ENCODE assay signal across 1 cellular context in genomic region chr5:138492552-138493045, GRCh38.
TF ChIP-seq lines count a peak whose summit lies in the region.

No MANE protein-coding gene starts in this region.

TF ChIP-seq in HepG2, 621 proteins besides CTCF, POLR2A, EP300 and RAD21 (continued from another document and continues in another):
- TF ChIP-seq ZSCAN25 (CRISPR knock-in tag; IDR thresholded peaks at IDR 0.05) = peak; percentile 32; the same call in 1 of the 2 replicates
- TF ChIP-seq RORA (CRISPR knock-in tag; IDR thresholded peaks at IDR 0.05) = no peak
- TF ChIP-seq, protein P1, sequence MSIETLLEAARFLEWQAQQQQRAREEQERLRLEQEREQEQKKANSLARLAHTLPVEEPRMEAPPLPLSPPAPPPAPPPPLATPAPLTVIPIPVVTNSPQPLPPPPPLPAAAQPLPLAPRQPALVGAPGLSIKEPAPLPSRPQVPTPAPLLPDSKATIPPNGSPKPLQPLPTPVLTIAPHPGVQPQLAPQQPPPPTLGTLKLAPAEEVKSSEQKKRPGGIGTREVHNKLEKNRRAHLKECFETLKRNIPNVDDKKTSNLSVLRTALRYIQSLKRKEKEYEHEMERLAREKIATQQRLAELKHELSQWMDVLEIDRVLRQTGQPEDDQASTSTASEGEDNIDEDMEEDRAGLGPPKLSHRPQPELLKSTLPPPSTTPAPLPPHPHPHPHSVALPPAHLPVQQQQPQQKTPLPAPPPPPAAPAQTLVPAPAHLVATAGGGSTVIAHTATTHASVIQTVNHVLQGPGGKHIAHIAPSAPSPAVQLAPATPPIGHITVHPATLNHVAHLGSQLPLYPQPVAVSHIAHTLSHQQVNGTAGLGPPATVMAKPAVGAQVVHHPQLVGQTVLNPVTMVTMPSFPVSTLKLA (IDR thresholded peaks at IDR 0.05) = no peak
- TF ChIP-seq KMT2B (CRISPR knock-in tag; IDR thresholded peaks at IDR 0.05) = no peak
- no peak for TF ChIP-seq ZEB1 (IDR thresholded peaks at IDR 0.05; ENCODE audit: insufficient replicate concordance, low read depth)
- TF ChIP-seq, protein P2, sequence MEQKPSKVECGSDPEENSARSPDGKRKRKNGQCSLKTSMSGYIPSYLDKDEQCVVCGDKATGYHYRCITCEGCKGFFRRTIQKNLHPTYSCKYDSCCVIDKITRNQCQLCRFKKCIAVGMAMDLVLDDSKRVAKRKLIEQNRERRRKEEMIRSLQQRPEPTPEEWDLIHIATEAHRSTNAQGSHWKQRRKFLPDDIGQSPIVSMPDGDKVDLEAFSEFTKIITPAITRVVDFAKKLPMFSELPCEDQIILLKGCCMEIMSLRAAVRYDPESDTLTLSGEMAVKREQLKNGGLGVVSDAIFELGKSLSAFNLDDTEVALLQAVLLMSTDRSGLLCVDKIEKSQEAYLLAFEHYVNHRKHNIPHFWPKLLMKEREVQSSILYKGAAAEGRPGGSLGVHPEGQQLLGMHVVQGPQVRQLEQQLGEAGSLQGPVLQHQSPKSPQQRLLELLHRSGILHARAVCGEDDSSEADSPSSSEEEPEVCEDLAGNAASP (CRISPR knock-in tag; IDR thresholded peaks at IDR 0.05; ENCODE audit: borderline replicate concordance) = no peak
- TF ChIP-seq HCFC1 (IDR thresholded peaks at IDR 0.05; ENCODE audit: low read depth, low read length) = no peak
- TF ChIP-seq ZFP41 (CRISPR knock-in tag; IDR thresholded peaks at IDR 0.05; ENCODE audit: borderline replicate concordance) = no peak
- TF ChIP-seq FUBP1 (CRISPR knock-in tag; IDR thresholded peaks at IDR 0.05; ENCODE audit: borderline replicate concordance) = no peak
- peak; percentile 74 for TF ChIP-seq ZNF605 (CRISPR knock-in tag; IDR thresholded peaks at IDR 0.05)
- no peak for TF ChIP-seq HNRNPUL1 (IDR thresholded peaks at IDR 0.05; ENCODE audit: low read depth, low read length)
- no peak for TF ChIP-seq ZKSCAN8 (CRISPR knock-in tag; IDR thresholded peaks at IDR 0.05; ENCODE audit: borderline replicate concordance)
- TF ChIP-seq HNRNPK (IDR thresholded peaks at IDR 0.05; ENCODE audit: low read depth, low read length, poor library complexity, severe bottlenecking) = no peak
- TF ChIP-seq KDM5A (IDR thresholded peaks at IDR 0.05; ENCODE audit: borderline replicate concordance, low read length) = no peak
- no peak for TF ChIP-seq NFYB (CRISPR knock-in tag; IDR thresholded peaks at IDR 0.05)
- no peak for TF ChIP-seq TARDBP (CRISPR knock-in tag; IDR thresholded peaks at IDR 0.05)
- TF ChIP-seq, protein P3, sequence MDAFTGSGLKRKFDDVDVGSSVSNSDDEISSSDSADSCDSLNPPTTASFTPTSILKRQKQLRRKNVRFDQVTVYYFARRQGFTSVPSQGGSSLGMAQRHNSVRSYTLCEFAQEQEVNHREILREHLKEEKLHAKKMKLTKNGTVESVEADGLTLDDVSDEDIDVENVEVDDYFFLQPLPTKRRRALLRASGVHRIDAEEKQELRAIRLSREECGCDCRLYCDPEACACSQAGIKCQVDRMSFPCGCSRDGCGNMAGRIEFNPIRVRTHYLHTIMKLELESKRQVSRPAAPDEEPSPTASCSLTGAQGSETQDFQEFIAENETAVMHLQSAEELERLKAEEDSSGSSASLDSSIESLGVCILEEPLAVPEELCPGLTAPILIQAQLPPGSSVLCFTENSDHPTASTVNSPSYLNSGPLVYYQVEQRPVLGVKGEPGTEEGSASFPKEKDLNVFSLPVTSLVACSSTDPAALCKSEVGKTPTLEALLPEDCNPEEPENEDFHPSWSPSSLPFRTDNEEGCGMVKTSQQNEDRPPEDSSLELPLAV (CRISPR knock-in tag; conservative IDR thresholded peaks at IDR 0.05; ENCODE audit: low read depth) = no peak
- TF ChIP-seq ZNF547 (CRISPR knock-in tag; IDR thresholded peaks at IDR 0.05) = no peak
- TF ChIP-seq CENPX (CRISPR knock-in tag; IDR thresholded peaks at IDR 0.05) = no peak
- no peak for TF ChIP-seq ZNF207 (IDR thresholded peaks at IDR 0.05; ENCODE audit: borderline replicate concordance)
- no peak for TF ChIP-seq U2AF2 (IDR thresholded peaks at IDR 0.05; ENCODE audit: low read depth, low read length)
- no peak for TF ChIP-seq ZFP1 (CRISPR knock-in tag; IDR thresholded peaks at IDR 0.05)
- TF ChIP-seq ZNF430 (CRISPR knock-in tag; IDR thresholded peaks at IDR 0.05) = peak; percentile 70
- no peak for TF ChIP-seq THAP11 (CRISPR knock-in tag; IDR thresholded peaks at IDR 0.05)
- TF ChIP-seq REL (CRISPR knock-in tag; conservative IDR thresholded peaks at IDR 0.05) = no peak
- TF ChIP-seq NR2F6 (IDR thresholded peaks at IDR 0.05) = no peak
- no peak for TF ChIP-seq NR2F6 (CRISPR knock-in tag; IDR thresholded peaks at IDR 0.05)
- TF ChIP-seq HINFP (CRISPR knock-in tag; IDR thresholded peaks at IDR 0.05; ENCODE audit: low read depth) = no peak
- TF ChIP-seq ZSCAN12 (CRISPR knock-in tag; IDR thresholded peaks at IDR 0.05) = no peak
- TF ChIP-seq, protein P4, sequence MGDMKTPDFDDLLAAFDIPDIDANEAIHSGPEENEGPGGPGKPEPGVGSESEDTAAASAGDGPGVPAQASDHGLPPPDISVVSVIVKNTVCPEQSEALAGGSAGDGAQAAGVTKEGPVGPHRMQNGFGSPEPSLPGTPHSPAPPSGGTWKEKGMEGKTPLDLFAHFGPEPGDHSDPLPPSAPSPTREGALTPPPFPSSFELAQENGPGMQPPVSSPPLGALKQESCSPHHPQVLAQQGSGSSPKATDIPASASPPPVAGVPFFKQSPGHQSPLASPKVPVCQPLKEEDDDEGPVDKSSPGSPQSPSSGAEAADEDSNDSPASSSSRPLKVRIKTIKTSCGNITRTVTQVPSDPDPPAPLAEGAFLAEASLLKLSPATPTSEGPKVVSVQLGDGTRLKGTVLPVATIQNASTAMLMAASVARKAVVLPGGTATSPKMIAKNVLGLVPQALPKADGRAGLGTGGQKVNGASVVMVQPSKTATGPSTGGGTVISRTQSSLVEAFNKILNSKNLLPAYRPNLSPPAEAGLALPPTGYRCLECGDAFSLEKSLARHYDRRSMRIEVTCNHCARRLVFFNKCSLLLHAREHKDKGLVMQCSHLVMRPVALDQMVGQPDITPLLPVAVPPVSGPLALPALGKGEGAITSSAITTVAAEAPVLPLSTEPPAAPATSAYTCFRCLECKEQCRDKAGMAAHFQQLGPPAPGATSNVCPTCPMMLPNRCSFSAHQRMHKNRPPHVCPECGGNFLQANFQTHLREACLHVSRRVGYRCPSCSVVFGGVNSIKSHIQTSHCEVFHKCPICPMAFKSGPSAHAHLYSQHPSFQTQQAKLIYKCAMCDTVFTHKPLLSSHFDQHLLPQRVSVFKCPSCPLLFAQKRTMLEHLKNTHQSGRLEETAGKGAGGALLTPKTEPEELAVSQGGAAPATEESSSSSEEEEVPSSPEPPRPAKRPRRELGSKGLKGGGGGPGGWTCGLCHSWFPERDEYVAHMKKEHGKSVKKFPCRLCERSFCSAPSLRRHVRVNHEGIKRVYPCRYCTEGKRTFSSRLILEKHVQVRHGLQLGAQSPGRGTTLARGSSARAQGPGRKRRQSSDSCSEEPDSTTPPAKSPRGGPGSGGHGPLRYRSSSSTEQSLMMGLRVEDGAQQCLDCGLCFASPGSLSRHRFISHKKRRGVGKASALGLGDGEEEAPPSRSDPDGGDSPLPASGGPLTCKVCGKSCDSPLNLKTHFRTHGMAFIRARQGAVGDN (CRISPR knock-in tag; IDR thresholded peaks at IDR 0.05) = no peak
- TF ChIP-seq BRF2 (CRISPR knock-in tag; IDR thresholded peaks at IDR 0.05) = no peak
- no peak for TF ChIP-seq YEATS2 (CRISPR knock-in tag; IDR thresholded peaks at IDR 0.05; ENCODE audit: borderline replicate concordance)
- no peak for TF ChIP-seq GTF3A (CRISPR knock-in tag; conservative IDR thresholded peaks at IDR 0.05)
- no peak for TF ChIP-seq FOXM1 (CRISPR knock-in tag; IDR thresholded peaks at IDR 0.05)
- no peak for TF ChIP-seq SUZ12 (IDR thresholded peaks at IDR 0.05; ENCODE audit: low read depth, low read length)
- TF ChIP-seq, protein P5, sequence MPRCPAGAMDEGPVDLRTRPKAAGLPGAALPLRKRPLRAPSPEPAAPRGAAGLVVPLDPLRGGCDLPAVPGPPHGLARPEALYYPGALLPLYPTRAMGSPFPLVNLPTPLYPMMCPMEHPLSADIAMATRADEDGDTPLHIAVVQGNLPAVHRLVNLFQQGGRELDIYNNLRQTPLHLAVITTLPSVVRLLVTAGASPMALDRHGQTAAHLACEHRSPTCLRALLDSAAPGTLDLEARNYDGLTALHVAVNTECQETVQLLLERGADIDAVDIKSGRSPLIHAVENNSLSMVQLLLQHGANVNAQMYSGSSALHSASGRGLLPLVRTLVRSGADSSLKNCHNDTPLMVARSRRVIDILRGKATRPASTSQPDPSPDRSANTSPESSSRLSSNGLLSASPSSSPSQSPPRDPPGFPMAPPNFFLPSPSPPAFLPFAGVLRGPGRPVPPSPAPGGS (CRISPR knock-in tag; IDR thresholded peaks at IDR 0.05) = no peak
- TF ChIP-seq ZNF563 (CRISPR knock-in tag; IDR thresholded peaks at IDR 0.05) = no peak
- no peak for TF ChIP-seq ZNF7 (CRISPR knock-in tag; IDR thresholded peaks at IDR 0.05)
- no peak for TF ChIP-seq ATF7-NPFF (CRISPR knock-in tag; IDR thresholded peaks at IDR 0.05; ENCODE audit: low read depth)
- no peak for TF ChIP-seq ZNF160 (CRISPR knock-in tag; IDR thresholded peaks at IDR 0.05)
- TF ChIP-seq, protein P6, sequence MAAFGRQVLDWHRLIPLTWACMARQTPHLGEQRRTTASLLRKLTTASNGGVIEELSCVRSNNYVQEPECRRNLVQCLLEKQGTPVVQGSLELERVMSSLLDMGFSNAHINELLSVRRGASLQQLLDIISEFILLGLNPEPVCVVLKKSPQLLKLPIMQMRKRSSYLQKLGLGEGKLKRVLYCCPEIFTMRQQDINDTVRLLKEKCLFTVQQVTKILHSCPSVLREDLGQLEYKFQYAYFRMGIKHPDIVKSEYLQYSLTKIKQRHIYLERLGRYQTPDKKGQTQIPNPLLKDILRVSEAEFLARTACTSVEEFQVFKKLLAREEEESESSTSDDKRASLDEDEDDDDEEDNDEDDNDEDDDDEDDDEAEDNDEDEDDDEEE (CRISPR knock-in tag; IDR thresholded peaks at IDR 0.05) = no peak
- 0 out of 2 replicates have a peak, but pooled peaks have one; percentile 8 for TF ChIP-seq ZFP37 (CRISPR knock-in tag; IDR thresholded peaks at IDR 0.05; ENCODE audit: borderline replicate concordance)
- no peak for TF ChIP-seq MAF1 (CRISPR knock-in tag; IDR thresholded peaks at IDR 0.05; ENCODE audit: borderline replicate concordance)
- TF ChIP-seq FOXO4 (CRISPR knock-in tag; conservative IDR thresholded peaks at IDR 0.05) = 0 out of 2 replicates have a peak, but pooled peaks have one; percentile 25
- no peak for TF ChIP-seq HNRNPLL (IDR thresholded peaks at IDR 0.05; ENCODE audit: low read depth, low read length, poor library complexity, severe bottlenecking)
- TF ChIP-seq SIX1 (CRISPR knock-in tag; IDR thresholded peaks at IDR 0.05; ENCODE audit: borderline replicate concordance) = no peak
- no peak for TF ChIP-seq MYC (CRISPR knock-in tag; IDR thresholded peaks at IDR 0.05; ENCODE audit: borderline replicate concordance)
- TF ChIP-seq MXD3 (CRISPR knock-in tag; IDR thresholded peaks at IDR 0.05) = no peak
- peak; percentile 45; the same call in 1 of the 2 replicates for TF ChIP-seq WIZ (CRISPR knock-in tag; IDR thresholded peaks at IDR 0.05)
- peak; percentile 34; the same call in 1 of the 2 replicates for TF ChIP-seq ZFX (CRISPR knock-in tag; IDR thresholded peaks at IDR 0.05; ENCODE audit: low read depth)
- TF ChIP-seq ZNF12 (CRISPR knock-in tag; IDR thresholded peaks at IDR 0.05) = no peak
- peak; percentile 53; the same call in 1 of the 2 replicates for TF ChIP-seq ZNF501 (CRISPR knock-in tag; IDR thresholded peaks at IDR 0.05)
